ENCODE assay signal across 19 cellular contexts in genomic region chr9:106932178-106932577, GRCh38.
DNase-seq lines count a peak whose midpoint lies in the region; FAIRE-seq and TF ChIP-seq lines count a peak whose summit lies in the region.
"Had no signal": no experiment of that assay in that cellular context is flagged by ENCODE, and none has a peak within 500 bp of the region (broad histone marks: within the 10 kb centered on the region; RNA-seq: fewer than 3 reads in every experiment).

No MANE protein-coding gene starts in this region.

- H3K4me3 ChIP-seq in breast epithelium, result no peak overlapping the region
- no peak overlapping the region for H3K4me3 ChIP-seq in astrocyte (ENCODE audit: insufficient read depth, low read depth, low read length)
- no peak overlapping the region for H3K4me3 ChIP-seq in hepatocyte
- H3K4me3 ChIP-seq: BLaER1, GM12878 had no signal

- FAIRE-seq in astrocyte (lab: Jason Lieb, UNC), result no peak
- FAIRE-seq: GM12878, HTR-8/SVneo had no signal

- no peak overlapping the region for H3K4me2 ChIP-seq in astrocyte (ENCODE audit: low read length)
- H3K4me2 ChIP-seq in hepatocyte, result no peak overlapping the region
- H3K4me2 ChIP-seq: BLaER1 had no signal

- H3K27me3 ChIP-seq in breast epithelium, result no peaks in the 10 kb centered on the region
- H3K27me3 ChIP-seq in astrocyte (ENCODE audit: insufficient read depth, low read length), result no peaks in the 10 kb centered on the region
- no peaks in the 10 kb centered on the region for H3K27me3 ChIP-seq in hepatocyte
- H3K27me3 ChIP-seq: BLaER1 had no signal

- H3K27ac Mint-ChIP-seq in MCF 10A (ENCODE audit: low read depth, unreplicated experiment) (peak overlapping the region; percentile 23), astrocyte (ENCODE audit: unreplicated experiment) (peak overlapping the region; percentile 8)
- H3K27ac Mint-ChIP-seq: CD14-positive monocyte; CD4-positive, alpha-beta memory T cell had no signal

- H3K9me3 Mint-ChIP-seq in MCF 10A (ENCODE audit: unreplicated experiment), result no peaks in the 10 kb centered on the region
- peaks cover 6% of the 10 kb centered on the region for H3K9me3 Mint-ChIP-seq in astrocyte (ENCODE audit: unreplicated experiment)

- POLR2A ChIA-PET in MCF 10A (lab: Yijun Ruan, JAX), result interaction anchor here (0.7 to 1.6 kb wide), 2 partner anchors 13 to 15 kb away, joined by 3 read pairs; no protein-coding TSS in a partner anchor

- H3K36me3 Mint-ChIP-seq in MCF 10A (ENCODE audit: insufficient read depth, unreplicated experiment) (peaks cover 92% of the 10 kb centered on the region), astrocyte (ENCODE audit: low read depth, unreplicated experiment) (peaks cover 71% of the 10 kb centered on the region)
- H3K36me3 Mint-ChIP-seq: CD14-positive monocyte; CD4-positive, alpha-beta memory T cell had no signal

- H3K27me3 Mint-ChIP-seq in MCF 10A (ENCODE audit: insufficient read depth, unreplicated experiment) (no peaks in the 10 kb centered on the region), astrocyte (ENCODE audit: low read depth, unreplicated experiment) (no peaks in the 10 kb centered on the region)
- H3K27me3 Mint-ChIP-seq: CD4-positive, alpha-beta memory T cell had no signal

- no peak for TF ChIP-seq CTCF in MCF 10A (IDR thresholded peaks at IDR 0.05; ENCODE audit: unreplicated experiment)
- TF ChIP-seq CTCF in breast epithelium (IDR thresholded peaks at IDR 0.05), result no peak
- no peak for TF ChIP-seq CTCF in astrocyte (IDR thresholded peaks at IDR 0.05; ENCODE audit: insufficient read depth, low read depth, low read length)
- no peak for TF ChIP-seq CTCF in hepatocyte (IDR thresholded peaks at IDR 0.05; ENCODE audit: poor library complexity)

- CTCF ChIA-PET in MCF 10A (lab: Yijun Ruan, JAX), result interaction anchor here (0.5 to 1.1 kb wide), 4 partner anchors 11 to 224 kb away, joined by 3 to 4 read pairs (median 3); no protein-coding TSS in a partner anchor

- no TSS peak for BruUV-seq in MCF 10A (replicated peaks; lab: Mats Ljungman, UMichigan)

- H3K9me2 ChIP-seq in hepatocyte (replicated peaks; ENCODE audit: insufficient read depth), result no peaks in the 10 kb centered on the region

- no peak overlapping the region for H3K9ac ChIP-seq in astrocyte (ENCODE audit: low read length)
- H3K9ac ChIP-seq: BLaER1 had no signal

- H3K4me3 Mint-ChIP-seq in MCF 10A (ENCODE audit: unreplicated experiment) (no peak overlapping the region), astrocyte (ENCODE audit: unreplicated experiment) (no peak overlapping the region)
- H3K4me3 Mint-ChIP-seq: CD14-positive monocyte; CD4-positive, alpha-beta memory T cell had no signal

- H4K20me1 ChIP-seq in astrocyte (ENCODE audit: insufficient read depth, low read length) (no peaks in the 10 kb centered on the region), hepatocyte (ENCODE audit: insufficient read depth, poor library complexity, severe bottlenecking) (no peaks in the 10 kb centered on the region)
- H4K20me1 ChIP-seq: BLaER1 had no signal

- TF ChIP-seq POLR2A in breast epithelium (IDR thresholded peaks at IDR 0.05), result no peak

- no peak overlapping the region for H2AFZ ChIP-seq in astrocyte (ENCODE audit: low read depth, low read length)
- H2AFZ ChIP-seq in hepatocyte, result no peak overlapping the region

- H3K9me3 ChIP-seq in breast epithelium (no peaks in the 10 kb centered on the region), astrocyte (ENCODE audit: insufficient read depth, low read depth, low read length) (no peaks in the 10 kb centered on the region), hepatocyte (ENCODE audit: low read depth) (no peaks in the 10 kb centered on the region)

- H3K4me1 ChIP-seq in breast epithelium, result no peaks in the 10 kb centered on the region
- no peaks in the 10 kb centered on the region for H3K4me1 ChIP-seq in astrocyte (ENCODE audit: insufficient read depth, low read length)
- peaks cover 11% of the 10 kb centered on the region for H3K4me1 ChIP-seq in hepatocyte (ENCODE audit: insufficient read depth)
- H3K4me1 ChIP-seq: BLaER1 had no signal

- no peak overlapping the region for H3K27ac ChIP-seq in breast epithelium
- no peak overlapping the region for H3K27ac ChIP-seq in astrocyte (ENCODE audit: low read depth, low read length)
- H3K27ac ChIP-seq in hepatocyte, result peak overlapping the region; percentile 54
- H3K27ac ChIP-seq: 22Rv1, BLaER1 had no signal

- H3K4me1 Mint-ChIP-seq in MCF 10A (ENCODE audit: insufficient read depth, unreplicated experiment), result no peaks in the 10 kb centered on the region
- peaks cover 9% of the 10 kb centered on the region for H3K4me1 Mint-ChIP-seq in astrocyte (ENCODE audit: low read depth, unreplicated experiment)
- H3K4me1 Mint-ChIP-seq: CD14-positive monocyte; CD4-positive, alpha-beta memory T cell had no signal

- 95% methylated on average over 10 of the region's 10 CpGs for WGBS in hepatocyte (ENCODE audit: low lambda C conversion rate, missing lambda C conversion rate)

- DNase-seq in MCF 10A (ENCODE audit: unreplicated experiment), result no peak
- DNase-seq in breast epithelium (ENCODE audit: low spot score in 2 of 2), result no peak
- DNase-seq in astrocyte (ENCODE audit: low read depth), result no peak
- DNase-seq in hepatocyte (ENCODE audit: low spot score), result no peak
- DNase-seq in NCI-H1417 (lab: John Stamatoyannopoulos, UW), result no peak
- DNase-seq in NCI-H2081 treated with DMSO at 0.1 percent for 48 hours (lab: John Stamatoyannopoulos, UW), result no peak
- no peak for DNase-seq in KG1 (lab: John Stamatoyannopoulos, UW)
- DNase-seq: CD4-positive, alpha-beta memory T cell; DMS 273 treated with DMSO at 0.1 percent for 48 hours; DMS53; DND-41; EL; HCEC 1CT; IMR-90 had no signal

- intact Hi-C loops in MCF 10A (cut with micrococcal nuclease), result no loop called here
- intact Hi-C loops in breast epithelium (cut with DNase I; ENCODE audit: low total_unique reads), result no loop called here

- H3K79me2 ChIP-seq in astrocyte (ENCODE audit: insufficient read depth, low read length) (no peaks in the 10 kb centered on the region), hepatocyte (peaks cover 22% of the 10 kb centered on the region)

- H3K36me3 ChIP-seq in breast epithelium (peaks cover 5% of the 10 kb centered on the region), astrocyte (ENCODE audit: insufficient read depth, low read length) (peaks cover 19% of the 10 kb centered on the region), hepatocyte (replicated peaks; ENCODE audit: insufficient read depth, low read depth) (no peaks in the 10 kb centered on the region)
